In the genomic region with DNA sequence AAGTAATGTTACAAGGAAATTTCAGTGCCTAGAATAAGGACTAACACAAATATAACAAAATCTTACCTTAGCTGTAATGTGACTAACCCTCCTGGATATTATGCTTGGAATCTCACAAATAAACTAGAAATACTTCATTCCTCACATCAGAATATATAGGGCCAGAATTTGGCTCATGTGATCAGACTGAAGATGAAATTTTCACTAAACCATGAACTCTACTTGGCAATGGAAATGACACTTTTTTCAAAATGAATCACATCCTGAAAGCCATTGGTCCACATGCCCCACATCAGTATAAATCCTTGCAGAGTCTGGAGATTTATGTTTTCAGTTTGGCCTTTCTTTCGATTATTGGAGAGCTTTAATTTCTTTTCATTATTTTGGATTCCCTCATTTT, we compare ENCODE assay signal across 21 cellular contexts.
DNase-seq lines count a peak whose midpoint lies in the region; ATAC-seq and TF ChIP-seq lines count a peak whose summit lies in the region.
"Had no signal": no experiment of that assay in that cellular context is flagged by ENCODE, and none has a peak within 500 bp of the region (broad histone marks: within the 10 kb centered on the region; RNA-seq: fewer than 3 reads in every experiment).

No MANE protein-coding gene starts in this region.

- TF ChIP-seq CTCF in astrocyte of the spinal cord (IDR thresholded peaks at IDR 0.05; ENCODE audit: low read depth, low read length) (no peak), Peyer's patch (IDR thresholded peaks at IDR 0.05) (no peak)

- POLR2A ChIA-PET in activated CD4-positive, alpha-beta T cell treated with anti-CD3 and anti-CD28 coated beads for 36 hours (lab: Charles Lee): no interaction called here

- no peak for DNase-seq in activated CD4-positive, alpha-beta T cell treated with anti-CD3 and anti-CD28 coated beads for 36 hours
- DNase-seq in activated CD4-positive, alpha-beta T cell treated with anti-CD3 and anti-CD28 coated beads, Interleukin-2, amount 50 U/mL, for 4 hours: no peak
- DNase-seq in LHCN-M2 (ENCODE audit: low read depth) (peak; percentile 31), astrocyte of the spinal cord (ENCODE audit: low read depth, low spot score) (peak; percentile 19), Peyer's patch (no peak), inferior parietal cortex (ENCODE audit: extremely low spot score) (no peak)
- DNase-seq in stimulated activated effector memory CD8-positive, alpha-beta T cell treated with anti-CD3 and anti-CD28 coated beads, Interleukin-12 subunit alpha, Interleukin-12 subunit beta, amount 100 ng/mL, for 72 hours (ENCODE audit: low spot score in 2 of 2): no peak
- DNase-seq: CD8-positive, alpha-beta memory T cell; DMS79; GDM1; MV-4-11; NCI-H1417 treated with DMSO at 0.1 percent for 48 hours; NCI-H2029; NCI-H2171; NCI-H446 treated with DMSO at 0.1 percent for 48 hours; NCI-H774; SJCRH30 had no signal

- no peaks in the 10 kb centered on the region for H3K9me3 ChIP-seq in Peyer's patch
- H3K9me3 ChIP-seq: SJCRH30 had no signal

- CTCF ChIA-PET in activated CD4-positive, alpha-beta T cell treated with anti-CD3 and anti-CD28 coated beads for 36 hours (lab: Charles Lee): no interaction called here

- intact Hi-C loops in activated CD4-positive, alpha-beta T cell treated with anti-CD3 and anti-CD28 coated beads for 36 hours (cut with DNase I, micrococcal nuclease): no loop called here

- no peak overlapping the region for H3K4me3 Mint-ChIP-seq in activated CD4-positive, alpha-beta T cell treated with anti-CD3 and anti-CD28 coated beads for 36 hours
- H3K4me3 Mint-ChIP-seq in stimulated activated effector memory CD8-positive, alpha-beta T cell treated with anti-CD3 and anti-CD28 coated beads, Interleukin-12 subunit alpha, Interleukin-12 subunit beta, amount 100 ng/mL, for 72 hours: no peak overlapping the region
- H3K4me3 Mint-ChIP-seq: CD8-positive, alpha-beta memory T cell had no signal

- H3K27me3 Mint-ChIP-seq in activated CD4-positive, alpha-beta T cell treated with anti-CD3 and anti-CD28 coated beads for 36 hours: no peaks in the 10 kb centered on the region
- H3K27me3 Mint-ChIP-seq: CD8-positive, alpha-beta memory T cell had no signal

- H3K4me1 ChIP-seq in Peyer's patch: no peaks in the 10 kb centered on the region
- H3K4me1 ChIP-seq: SJCRH30 had no signal

- peaks cover 6% of the 10 kb centered on the region for H3K4me1 Mint-ChIP-seq in activated CD4-positive, alpha-beta T cell treated with anti-CD3 and anti-CD28 coated beads for 36 hours
- peaks cover 7% of the 10 kb centered on the region for H3K4me1 Mint-ChIP-seq in stimulated activated effector memory CD8-positive, alpha-beta T cell treated with anti-CD3 and anti-CD28 coated beads, Interleukin-12 subunit alpha, Interleukin-12 subunit beta, amount 100 ng/mL, for 72 hours
- H3K4me1 Mint-ChIP-seq: CD8-positive, alpha-beta memory T cell had no signal

- peak; percentile 42 for ATAC-seq in activated CD4-positive, alpha-beta T cell treated with anti-CD3 and anti-CD28 coated beads for 36 hours
- ATAC-seq in stimulated activated effector memory CD8-positive, alpha-beta T cell treated with anti-CD3 and anti-CD28 coated beads, Interleukin-12 subunit alpha, Interleukin-12 subunit beta, amount 100 ng/mL, for 72 hours: peak; percentile 69
- ATAC-seq in HG03571 (IDR thresholded peaks at IDR 0.05; ENCODE audit: unreplicated experiment): no peak

- no peak overlapping the region for H3K27ac ChIP-seq in Peyer's patch
- H3K27ac ChIP-seq: 22Rv1; BLaER1 treated with 17β-estradiol and CSF1 and Interleukin-3, amounts not matched to agents 10 nM and 100 nM; HL-60; SJCRH30 had no signal

- no peak overlapping the region for H3K4me3 ChIP-seq in astrocyte of the spinal cord (ENCODE audit: low read depth, low read length)
- no peak overlapping the region for H3K4me3 ChIP-seq in Peyer's patch
- H3K4me3 ChIP-seq: BLaER1 treated with 17β-estradiol and CSF1 and Interleukin-3, amounts not matched to agents 10 nM and 100 nM; SJCRH30 had no signal

- H3K27me3 ChIP-seq in Peyer's patch: no peaks in the 10 kb centered on the region
- H3K27me3 ChIP-seq: BLaER1 treated with 17β-estradiol and CSF1 and Interleukin-3, amounts not matched to agents 10 nM and 100 nM; SJCRH30 had no signal

- H3K36me3 Mint-ChIP-seq in activated CD4-positive, alpha-beta T cell treated with anti-CD3 and anti-CD28 coated beads for 36 hours (ENCODE audit: low read depth): no peaks in the 10 kb centered on the region
- no peaks in the 10 kb centered on the region for H3K36me3 Mint-ChIP-seq in stimulated activated effector memory CD8-positive, alpha-beta T cell treated with anti-CD3 and anti-CD28 coated beads, Interleukin-12 subunit alpha, Interleukin-12 subunit beta, amount 100 ng/mL, for 72 hours
- H3K36me3 Mint-ChIP-seq: CD8-positive, alpha-beta memory T cell had no signal

- TF ChIP-seq POLR2A in Peyer's patch (IDR thresholded peaks at IDR 0.05): no peak

- no peak overlapping the region for H3K27ac Mint-ChIP-seq in activated CD4-positive, alpha-beta T cell treated with anti-CD3 and anti-CD28 coated beads for 36 hours
- H3K27ac Mint-ChIP-seq in stimulated activated effector memory CD8-positive, alpha-beta T cell treated with anti-CD3 and anti-CD28 coated beads, Interleukin-12 subunit alpha, Interleukin-12 subunit beta, amount 100 ng/mL, for 72 hours: no peak overlapping the region
- H3K27ac Mint-ChIP-seq: CD8-positive, alpha-beta memory T cell had no signal

- no peaks in the 10 kb centered on the region for H3K36me3 ChIP-seq in Peyer's patch
- H3K36me3 ChIP-seq: SJCRH30 had no signal

- H3K9me3 Mint-ChIP-seq in activated CD4-positive, alpha-beta T cell treated with anti-CD3 and anti-CD28 coated beads for 36 hours (ENCODE audit: low read depth): no peaks in the 10 kb centered on the region
- H3K9me3 Mint-ChIP-seq in stimulated activated effector memory CD8-positive, alpha-beta T cell treated with anti-CD3 and anti-CD28 coated beads, Interleukin-12 subunit alpha, Interleukin-12 subunit beta, amount 100 ng/mL, for 72 hours: no peaks in the 10 kb centered on the region

- in situ Hi-C loops in astrocyte of the spinal cord (cut with HindIII; ENCODE audit: low sequenced_read_pairs): no loop called here

Comparison
In these comparisons a context has a peak if more than half of its experiments do, and no peak if none do; other contexts are left out.
1. DNase-seq: peak in LHCN-M2 (single experiment) and astrocyte of the spinal cord (single experiment); none in activated CD4-positive, alpha-beta T cell treated with anti-CD3 and anti-CD28 coated beads for 36 hours (single experiment), activated CD4-positive, alpha-beta T cell treated with anti-CD3 and anti-CD28 coated beads, Interleukin-2, amount 50 U/mL, for 4 hours (0 of 2), stimulated activated effector memory CD8-positive, alpha-beta T cell treated with anti-CD3 and anti-CD28 coated beads, Interleukin-12 subunit alpha, Interleukin-12 subunit beta, amount 100 ng/mL, for 72 hours (0 of 2), Peyer's patch (0 of 3) and inferior parietal cortex (single experiment).